10 cellular contexts compared by ENCODE assay signal in genomic region chr17:47844814-47845453, GRCh38. TPM values are rescaled to one million over a fixed set of nuclear protein-coding genes. Genes with fewer than 3 reads are reported as not detected.
DNase-seq lines count a peak whose midpoint lies in the region; ATAC-seq and TF ChIP-seq lines count a peak whose summit lies in the region.
"Had no signal": no experiment of that assay in that cellular context is flagged by ENCODE, and none has a peak within 500 bp of the region (broad histone marks: within the 10 kb centered on the region; RNA-seq: fewer than 3 reads in every experiment).

No MANE protein-coding gene starts in this region.

- H4K91ac ChIP-seq in mesenchymal stem cell (ENCODE audit: low read length), result no peak overlapping the region

- no peak overlapping the region for H2BK120ac ChIP-seq in mesenchymal stem cell (ENCODE audit: low read depth, low read length)

- TF ChIP-seq CTCF in Calu3 (IDR thresholded peaks at IDR 0.05; ENCODE audit: unreplicated experiment) (peak; percentile 74), WERI-Rb-1 (IDR thresholded peaks at IDR 0.05; ENCODE audit: low read depth, low read length) (peak; percentile 34; the same call in 1 of the 2 replicates)

- H3K4me3 Mint-ChIP-seq in Calu3 (ENCODE audit: low read depth, unreplicated experiment), result no peak overlapping the region
- peak overlapping the region in 1 of 7 donors; percentile 30 for H3K4me3 Mint-ChIP-seq in CD8-positive, alpha-beta memory T cell
- H3K4me3 Mint-ChIP-seq: naive thymus-derived CD8-positive, alpha-beta T cell had no signal

- no peak overlapping the region for H3K23ac ChIP-seq in mesenchymal stem cell (ENCODE audit: low read length in 2 of 2)

- H3K9me3 ChIP-seq in WERI-Rb-1 (ENCODE audit: severe bottlenecking) (no peaks in the 10 kb centered on the region), mesenchymal stem cell (ENCODE audit: control insufficient read depth, low read length) (no peaks in the 10 kb centered on the region)
- no peaks in the 10 kb centered on the region for H3K9me3 ChIP-seq in CD8-positive, alpha-beta memory T cell (ENCODE audit: low read length)

- no peak overlapping the region for H3K18ac ChIP-seq in mesenchymal stem cell (ENCODE audit: low read depth in 1 of 2, low read length in 2 of 2)

- WGBS in mesenchymal stem cell, result 100% methylated on average over 1 of the region's 3 CpGs

- H3K79me1 ChIP-seq in mesenchymal stem cell (replicated peaks; ENCODE audit: low read length, poor library complexity, severe bottlenecking), result peaks cover 8% of the 10 kb centered on the region

- H3K27me3 Mint-ChIP-seq in Calu3 (ENCODE audit: unreplicated experiment), result peaks cover 13% of the 10 kb centered on the region
- peaks cover 22 to 62% of the 10 kb centered on the region in 2 donors for H3K27me3 Mint-ChIP-seq in CD8-positive, alpha-beta memory T cell

- no peaks in the 10 kb centered on the region for H3K27me3 ChIP-seq in WERI-Rb-1 (ENCODE audit: insufficient read depth, low read depth, severe bottlenecking)
- H3K27me3 ChIP-seq in mesenchymal stem cell (ENCODE audit: control insufficient read depth in 1 of 2, insufficient read depth in 1 of 2, low read length in 2 of 2), result peaks cover 49 to 60% of the 10 kb centered on the region in 2 experiments
- H3K27me3 ChIP-seq in CD8-positive, alpha-beta memory T cell (ENCODE audit: insufficient read depth, low read length, poor library complexity, severe bottlenecking), result peaks cover 47% of the 10 kb centered on the region

- no peak overlapping the region for H3K27ac Mint-ChIP-seq in Calu3 (ENCODE audit: unreplicated experiment)
- no peak overlapping the region for H3K27ac Mint-ChIP-seq in CD8-positive, alpha-beta memory T cell
- H3K27ac Mint-ChIP-seq: naive thymus-derived CD8-positive, alpha-beta T cell had no signal

- DNase-seq in Calu3, result no peak
- DNase-seq in HT1080 (ENCODE audit: low read depth), result peak; percentile 25
- no peak for DNase-seq in WERI-Rb-1
- peak; percentile 37 for DNase-seq in mesenchymal stem cell
- no peak for DNase-seq in CD8-positive, alpha-beta memory T cell
- no peak for DNase-seq in GDM1 (lab: John Stamatoyannopoulos, UW)
- DNase-seq: naive thymus-derived CD8-positive, alpha-beta T cell; Right ventricle myocardium superior had no signal

- H2AFZ ChIP-seq in mesenchymal stem cell (ENCODE audit: low read depth, low read length), result no peak overlapping the region

- peaks cover 26% of the 10 kb centered on the region for H3K4me1 Mint-ChIP-seq in Calu3 (ENCODE audit: low read depth, unreplicated experiment)
- peaks cover 19 to 40% (median 26%) of the 10 kb centered on the region in 3 donors for H3K4me1 Mint-ChIP-seq in CD8-positive, alpha-beta memory T cell

- POLR2A ChIA-PET in CD8-positive, alpha-beta memory T cell (lab: Charles Lee), result interaction anchor here (0.6 kb wide), 1 partner anchor 45 kb away, joined by 3 read pairs; no protein-coding TSS in a partner anchor

- H3K9ac ChIP-seq in mesenchymal stem cell (ENCODE audit: low read length), result no peak overlapping the region

- no peak overlapping the region for H4K8ac ChIP-seq in mesenchymal stem cell (ENCODE audit: low read length)

- no peak overlapping the region for H3K4ac ChIP-seq in mesenchymal stem cell (ENCODE audit: low read depth in 1 of 2, low read length in 2 of 2)

- H3K27ac ChIP-seq in WERI-Rb-1, result no peak overlapping the region
- H3K27ac ChIP-seq in mesenchymal stem cell (ENCODE audit: low read length, poor library complexity, severe bottlenecking), result no peak overlapping the region
- H3K27ac ChIP-seq in CD8-positive, alpha-beta memory T cell (ENCODE audit: low read depth, low read length), result no peak overlapping the region

- H3K4me3 ChIP-seq in WERI-Rb-1 (ENCODE audit: low read depth, low read length) (no peak overlapping the region), mesenchymal stem cell (ENCODE audit: insufficient read depth in 1 of 2, low read depth in 1 of 2, low read length in 2 of 2) (no peak overlapping the region)
- no peak overlapping the region for H3K4me3 ChIP-seq in CD8-positive, alpha-beta memory T cell (ENCODE audit: low read length)

- H2BK15ac ChIP-seq in mesenchymal stem cell (ENCODE audit: low read depth, poor library complexity, severe bottlenecking), result no peak overlapping the region

- H2AK5ac ChIP-seq in mesenchymal stem cell (ENCODE audit: low read length, severe bottlenecking), result no peak overlapping the region

- BruUV-seq in Calu3 (replicated peaks; lab: Mats Ljungman, UMichigan), result no TSS peak

- no peaks in the 10 kb centered on the region for H3K9me3 Mint-ChIP-seq in Calu3 (ENCODE audit: low read depth, unreplicated experiment)
- no peaks in the 10 kb centered on the region for H3K9me3 Mint-ChIP-seq in CD8-positive, alpha-beta memory T cell
- H3K9me3 Mint-ChIP-seq: naive thymus-derived CD8-positive, alpha-beta T cell had no signal

- no peak for ATAC-seq in GM18870 (IDR thresholded peaks at IDR 0.05; ENCODE audit: unreplicated experiment)
- ATAC-seq in HG03354 (IDR thresholded peaks at IDR 0.05; ENCODE audit: poor library complexity, severe bottlenecking, unreplicated experiment), result no peak
- ATAC-seq: naive thymus-derived CD8-positive, alpha-beta T cell had no signal

- peaks cover 10% of the 10 kb centered on the region for H3K4me1 ChIP-seq in mesenchymal stem cell (ENCODE audit: control insufficient read depth, insufficient read depth, low read depth, low read length)
- peaks cover 36% of the 10 kb centered on the region for H3K4me1 ChIP-seq in CD8-positive, alpha-beta memory T cell (ENCODE audit: insufficient read depth, low read length)

- CTCF ChIA-PET in Calu3 (lab: Charles Lee), result interaction anchor here (0.6 to 7.5 kb wide), 6 partner anchors 25 to 743 kb away, joined by 3 to 137 read pairs (median 3); no protein-coding TSS in a partner anchor
- CTCF ChIA-PET in CD8-positive, alpha-beta memory T cell (lab: Charles Lee), result interaction anchor here (1.4 to 14.0 kb wide), 2 partner anchors 45 to 102 kb away, joined by 4 to 314 read pairs; partner anchors contain the start of gene SP2

- H3K36me3 ChIP-seq in WERI-Rb-1, result peaks cover 24% of the 10 kb centered on the region
- H3K36me3 ChIP-seq in mesenchymal stem cell (ENCODE audit: control insufficient read depth in 1 of 2, insufficient read depth in 2 of 2, low read depth in 1 of 2, low read length in 2 of 2), result no peaks in the 10 kb centered on the region
- no peaks in the 10 kb centered on the region for H3K36me3 ChIP-seq in CD8-positive, alpha-beta memory T cell (ENCODE audit: insufficient read depth, low read length)

- intact Hi-C loops in Calu3 (cut with micrococcal nuclease; ENCODE audit: unreplicated experiment), result loop anchor here (10.0 kb wide), 1 partner anchor 100 kb away; the partner anchor contains the start of gene PNPO

- no peak overlapping the region for H3K4me2 ChIP-seq in mesenchymal stem cell (ENCODE audit: low read length, poor library complexity, severe bottlenecking)

- H2BK12ac ChIP-seq in mesenchymal stem cell (ENCODE audit: low read length in 2 of 2), result no peak overlapping the region

- H2BK5ac ChIP-seq in mesenchymal stem cell (ENCODE audit: low read depth, low read length, poor library complexity, severe bottlenecking), result no peak overlapping the region

- peaks cover 14% of the 10 kb centered on the region for H3K36me3 Mint-ChIP-seq in Calu3 (ENCODE audit: insufficient read depth, unreplicated experiment)
- H3K36me3 Mint-ChIP-seq in CD8-positive, alpha-beta memory T cell, result peaks cover 0 to 7% (median 0%) of the 10 kb centered on the region in 3 donors
- H3K36me3 Mint-ChIP-seq: naive thymus-derived CD8-positive, alpha-beta T cell had no signal

- no peak overlapping the region for H3K14ac ChIP-seq in mesenchymal stem cell (ENCODE audit: low read length in 2 of 2)

RNA-seq across cellular contexts. Expression of gene SCRN2, which starts 3.9 kb away (rescaled TPM):
- total RNA-seq in Calu3 (2022), result 34.8 and 37.0 TPM in 2 replicates
- total RNA-seq in HT1080 (2014; rRNA removed; shearing (Covaris generic)), result 39.6 and 43.0 TPM in 2 replicates
- polyA plus RNA-seq in HT1080 (2015; cell fraction: cytosol; rRNA removed), result 32.1 and 33.0 TPM in 2 replicates
- 96.7 and 121 TPM in 2 replicates for polyA plus RNA-seq in HT1080 (2015; cell fraction: nucleus; rRNA removed)
- 20.3 TPM for polyA plus RNA-seq in mesenchymal stem cell (2013, experiment 1 of 2)
- 18.3 TPM for polyA plus RNA-seq in mesenchymal stem cell (2013, experiment 2 of 2)
- 10 to 100 TPM; 17.3 to 18.0 TPM for total RNA-seq in CD8-positive, alpha-beta memory T cell
- 17.2 TPM for polyA plus RNA-seq in CD8-positive, alpha-beta memory T cell

RNA-seq across cellular contexts. Expression of gene SP6, which starts 6.0 kb away (rescaled TPM):
- total RNA-seq in Calu3 (2022), result 1.1 and 1.2 TPM in 2 replicates
- total RNA-seq in HT1080 (2014; rRNA removed; shearing (Covaris generic)), result 1.7 and 1.8 TPM in 2 replicates
- polyA plus RNA-seq in HT1080 (2015; cell fraction: cytosol; rRNA removed), result 1.9 and 2.1 TPM in 2 replicates
- polyA plus RNA-seq in HT1080 (2015; cell fraction: nucleus; rRNA removed), result 3.7 and 4.0 TPM in 2 replicates
- polyA plus RNA-seq in mesenchymal stem cell (2013, experiment 1 of 2), result 0.01 TPM
- 0.03 TPM for polyA plus RNA-seq in mesenchymal stem cell (2013, experiment 2 of 2)
- total RNA-seq in CD8-positive, alpha-beta memory T cell, result under 1 TPM; 0.07 to 0.09 TPM
- 0.59 TPM for polyA plus RNA-seq in CD8-positive, alpha-beta memory T cell

RNA-seq across cellular contexts. Expression of gene LRRC46, which starts 13.5 kb away (rescaled TPM):
- total RNA-seq in Calu3 (2022), result 2.9 and 4.0 TPM in 2 replicates
- 0.37 and 0.51 TPM in 2 replicates for total RNA-seq in HT1080 (2014; rRNA removed; shearing (Covaris generic))
- polyA plus RNA-seq in HT1080 (2015; cell fraction: cytosol; rRNA removed), result 0.72 and 1.1 TPM in 2 replicates
- 1.1 and 2.8 TPM in 2 replicates for polyA plus RNA-seq in HT1080 (2015; cell fraction: nucleus; rRNA removed)
- 0.30 TPM for polyA plus RNA-seq in mesenchymal stem cell (2013, experiment 1 of 2)
- 0.36 TPM for polyA plus RNA-seq in mesenchymal stem cell (2013, experiment 2 of 2)
- total RNA-seq in CD8-positive, alpha-beta memory T cell, result under 1 TPM; 0.49 to 0.83 TPM
- 0.28 TPM for polyA plus RNA-seq in CD8-positive, alpha-beta memory T cell

RNA-seq across cellular contexts. Expression of gene MRPL10, which starts 13.6 kb away (rescaled TPM):
- total RNA-seq in Calu3 (2022), result 70.2 and 84.1 TPM in 2 replicates
- 124 and 154 TPM in 2 replicates for total RNA-seq in HT1080 (2014; rRNA removed; shearing (Covaris generic))
- 88.5 and 96.9 TPM in 2 replicates for polyA plus RNA-seq in HT1080 (2015; cell fraction: cytosol; rRNA removed)
- 46.1 and 49.5 TPM in 2 replicates for polyA plus RNA-seq in HT1080 (2015; cell fraction: nucleus; rRNA removed)
- polyA plus RNA-seq in mesenchymal stem cell (2013, experiment 1 of 2), result 46.1 TPM
- polyA plus RNA-seq in mesenchymal stem cell (2013, experiment 2 of 2), result 47.7 TPM
- 10 to 100 TPM; 67.0 to 67.7 TPM for total RNA-seq in CD8-positive, alpha-beta memory T cell
- polyA plus RNA-seq in CD8-positive, alpha-beta memory T cell, result 59.8 TPM

RNA-seq across cellular contexts. Expression of gene OSBPL7, which starts 23.3 kb away (rescaled TPM):
- 58.3 and 58.4 TPM in 2 replicates for total RNA-seq in Calu3 (2022)
- total RNA-seq in HT1080 (2014; rRNA removed; shearing (Covaris generic)), result 9.2 and 15.0 TPM in 2 replicates
- 6.6 and 6.8 TPM in 2 replicates for polyA plus RNA-seq in HT1080 (2015; cell fraction: cytosol; rRNA removed)
- 63.3 and 88.2 TPM in 2 replicates for polyA plus RNA-seq in HT1080 (2015; cell fraction: nucleus; rRNA removed)
- polyA plus RNA-seq in mesenchymal stem cell (2013, experiment 1 of 2), result 6.5 TPM
- polyA plus RNA-seq in mesenchymal stem cell (2013, experiment 2 of 2), result 5.9 TPM
- 10 to 100 TPM; 16.9 to 17.5 TPM for total RNA-seq in CD8-positive, alpha-beta memory T cell
- 11.0 TPM for polyA plus RNA-seq in CD8-positive, alpha-beta memory T cell

Comparison
In these comparisons a context has a peak if more than half of its experiments do, and no peak if none do; other contexts are left out.
1. DNase-seq: peak in HT1080 (single experiment) and mesenchymal stem cell (single experiment); none in Calu3 (single experiment), WERI-Rb-1 (single experiment), CD8-positive, alpha-beta memory T cell (0 of 5) and GDM1 (single experiment).